ENCODE assay signal across 1 cellular context in genomic region chr15:44598892-44599291, GRCh38.
TF ChIP-seq lines count a peak whose summit lies in the region.

No MANE protein-coding gene starts in this region.

TF ChIP-seq in GM23338, 12 proteins besides CTCF, POLR2A, EP300 and RAD21 (continued from another document):
- TF ChIP-seq ZNF462 (CRISPR knock-in tag; IDR thresholded peaks at IDR 0.05) (no peak), EZH2 (IDR thresholded peaks at IDR 0.05; ENCODE audit: low read depth, unreplicated experiment) (no peak), ZNF331 (CRISPR knock-in tag; IDR thresholded peaks at IDR 0.05; ENCODE audit: low read depth) (no peak), NANOG (IDR thresholded peaks at IDR 0.05; ENCODE audit: borderline replicate concordance) (no peak)
